In genomic region chr7:131726031-131726430, GRCh38 we compare ENCODE assay signal across 25 cellular contexts.
"Had no signal": no experiment of that assay in that cellular context is flagged by ENCODE, and none has a peak within 500 bp of the region (broad histone marks: within the 10 kb centered on the region; RNA-seq: fewer than 3 reads in every experiment).

No MANE protein-coding gene starts in this region.

- H3K4me3 Mint-ChIP-seq: immature natural killer cell; naive thymus-derived CD8-positive, alpha-beta T cell; nephron; neural crest cell had no signal

- ATAC-seq: left colon; left lung; lower lobe of right lung; naive thymus-derived CD8-positive, alpha-beta T cell; psoas muscle; right lobe of liver had no signal

- H3K4me1 Mint-ChIP-seq: immature natural killer cell; naive thymus-derived CD8-positive, alpha-beta T cell; nephron had no signal

- DNase-seq: immature natural killer cell; kidney; left colon; left lung; lower lobe of right lung; mammary epithelial cell; mesenchymal stem cell; naive thymus-derived CD8-positive, alpha-beta T cell; nucleus accumbens; psoas muscle; right lobe of liver; stimulated activated CD4-positive, alpha-beta T cell treated with anti-CD3 and anti-CD28 coated beads, Interleukin-1b, Interleukin-23, amount 100 ng/mL, for 48 hours; stimulated activated CD4-positive, alpha-beta T cell treated with anti-CD3 and anti-CD28 coated beads, Interleukin-2, amount 100 ng/mL, for 48 hours; stimulated activated CD4-positive, alpha-beta T cell treated with anti-CD3 and anti-CD28 coated beads, Interleukin-4, amount 100 ng/mL, for 4 hours; stimulated activated CD8-positive, alpha-beta memory T cell treated with anti-CD3 and anti-CD28 coated beads, Interleukin-4, amount 100 ng/mL, for 48 hours; stimulated activated naive CD4-positive, alpha-beta T cell; stomach; tibial artery; trophoblast cell; uterus had no signal

- H3K27me3 ChIP-seq: right lobe of liver, stomach, uterus had no signal

- H3K4me1 ChIP-seq: left lung, lower lobe of right lung, parathyroid adenoma, psoas muscle, right lobe of liver, stomach, tibial artery, uterus had no signal

- H3K27ac Mint-ChIP-seq: immature natural killer cell, nephron had no signal

- H3K4me3 ChIP-seq: left lung, lower lobe of right lung, psoas muscle, right lobe of liver, smooth muscle cell, stomach, thoracic aorta, tibial artery, uterus had no signal

- H3K27ac ChIP-seq: left lung, lower lobe of right lung, parathyroid adenoma, psoas muscle, right lobe of liver, stomach, thoracic aorta, tibial artery, uterus had no signal

- H3K36me3 ChIP-seq: left lung, lower lobe of right lung, right lobe of liver, stomach, thoracic aorta, tibial artery, uterus had no signal

- H3K36me3 Mint-ChIP-seq: immature natural killer cell had no signal

- H3K9me3 ChIP-seq: left lung, lower lobe of right lung, psoas muscle, right lobe of liver, thoracic aorta, tibial artery, uterus had no signal
